Comparison of ENCODE assay signal across 8 cellular contexts in the genomic region with DNA sequence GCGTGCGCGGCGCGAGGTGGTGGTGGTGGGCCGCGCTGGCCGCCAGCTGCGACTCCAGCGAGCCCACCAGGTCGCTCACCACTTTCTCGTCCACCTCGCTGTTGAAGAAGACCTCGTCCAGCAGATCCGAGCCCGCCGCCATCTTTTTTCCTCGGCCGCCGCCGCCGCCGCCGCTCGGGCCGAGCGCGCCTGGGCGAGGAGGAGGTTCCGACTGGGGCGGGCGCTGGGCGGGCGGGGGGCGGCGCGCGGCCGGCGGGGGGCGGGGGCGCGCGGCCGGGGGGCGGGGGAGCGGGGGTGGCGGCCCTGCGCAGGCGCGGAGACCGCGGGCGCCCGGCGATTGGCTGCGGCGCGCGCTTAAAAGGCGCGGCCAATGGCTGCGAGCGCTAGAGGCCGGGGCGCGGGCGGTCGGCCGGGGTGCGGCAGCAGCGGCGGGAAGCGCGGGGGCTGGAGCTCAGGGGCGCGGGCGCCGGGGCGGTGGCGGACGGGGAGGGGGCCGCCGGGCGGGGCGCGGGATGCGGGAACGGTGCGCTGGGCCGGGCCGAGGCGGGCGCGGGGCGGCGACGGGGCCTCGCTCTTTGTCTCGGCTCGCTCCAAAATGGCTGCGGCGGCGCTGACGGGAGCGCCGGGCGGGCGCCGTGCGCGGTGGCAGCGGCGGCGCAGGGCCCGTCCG. TPM values are rescaled to one million over a fixed set of nuclear protein-coding genes. Genes with fewer than 3 reads are reported as not detected.
DNase-seq lines count a peak whose midpoint lies in the region; ATAC-seq and TF ChIP-seq lines count a peak whose summit lies in the region.

A gene with protein sequence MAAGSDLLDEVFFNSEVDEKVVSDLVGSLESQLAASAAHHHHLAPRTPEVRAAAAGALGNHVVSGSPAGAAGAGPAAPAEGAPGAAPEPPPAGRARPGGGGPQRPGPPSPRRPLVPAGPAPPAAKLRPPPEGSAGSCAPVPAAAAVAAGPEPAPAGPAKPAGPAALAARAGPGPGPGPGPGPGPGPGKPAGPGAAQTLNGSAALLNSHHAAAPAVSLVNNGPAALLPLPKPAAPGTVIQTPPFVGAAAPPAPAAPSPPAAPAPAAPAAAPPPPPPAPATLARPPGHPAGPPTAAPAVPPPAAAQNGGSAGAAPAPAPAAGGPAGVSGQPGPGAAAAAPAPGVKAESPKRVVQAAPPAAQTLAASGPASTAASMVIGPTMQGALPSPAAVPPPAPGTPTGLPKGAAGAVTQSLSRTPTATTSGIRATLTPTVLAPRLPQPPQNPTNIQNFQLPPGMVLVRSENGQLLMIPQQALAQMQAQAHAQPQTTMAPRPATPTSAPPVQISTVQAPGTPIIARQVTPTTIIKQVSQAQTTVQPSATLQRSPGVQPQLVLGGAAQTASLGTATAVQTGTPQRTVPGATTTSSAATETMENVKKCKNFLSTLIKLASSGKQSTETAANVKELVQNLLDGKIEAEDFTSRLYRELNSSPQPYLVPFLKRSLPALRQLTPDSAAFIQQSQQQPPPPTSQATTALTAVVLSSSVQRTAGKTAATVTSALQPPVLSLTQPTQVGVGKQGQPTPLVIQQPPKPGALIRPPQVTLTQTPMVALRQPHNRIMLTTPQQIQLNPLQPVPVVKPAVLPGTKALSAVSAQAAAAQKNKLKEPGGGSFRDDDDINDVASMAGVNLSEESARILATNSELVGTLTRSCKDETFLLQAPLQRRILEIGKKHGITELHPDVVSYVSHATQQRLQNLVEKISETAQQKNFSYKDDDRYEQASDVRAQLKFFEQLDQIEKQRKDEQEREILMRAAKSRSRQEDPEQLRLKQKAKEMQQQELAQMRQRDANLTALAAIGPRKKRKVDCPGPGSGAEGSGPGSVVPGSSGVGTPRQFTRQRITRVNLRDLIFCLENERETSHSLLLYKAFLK (minus strand): TSS at position 213 of the 670 bp plus-strand sequence. CDS start 71 bp downstream, at position 142.

- H3K36me3 Mint-ChIP-seq in CD4-positive, alpha-beta T cell (ENCODE audit: low read depth), result peaks cover 19% of the 10 kb centered on the region
- H3K36me3 Mint-ChIP-seq in endothelial cell (ENCODE audit: low read depth, unreplicated experiment), result peaks cover 16% of the 10 kb centered on the region

- DNase-seq in CD4-positive, alpha-beta T cell, result peak; percentile 58 to 84 (median 75)
- DNase-seq in NT2/D1 (ENCODE audit: low read depth, low spot score) (no peak), endothelial cell (ENCODE audit: low spot score) (peak; percentile 86), midbrain (lab: John Stamatoyannopoulos, UW) (peak; percentile 88)
- peak; percentile 38 for DNase-seq in activated CD8-positive, alpha-beta memory T cell treated with anti-CD3 and anti-CD28 coated beads, Interleukin-2, amount 50 U/mL, for 1 hour (ENCODE audit: extremely low read depth)
- DNase-seq in stimulated activated CD8-positive, alpha-beta memory T cell treated with anti-CD3 and anti-CD28 coated beads, Interleukin-2, amount 100 ng/mL, for 1 hour (ENCODE audit: low read depth in 2 of 2), result peak; percentile 65 to 70

- CTCF ChIA-PET in CD4-positive, alpha-beta T cell (lab: Charles Lee), result interaction anchor here (0.6 to 1.5 kb wide), 2 partner anchors 36 to 56 kb away, joined by 3 to 6 read pairs; no protein-coding TSS in a partner anchor

- H3K27ac ChIP-seq in CD4-positive, alpha-beta T cell (ENCODE audit: low read depth, low read length), result peak within 1 kb of the TSS; percentile 70

- peaks cover 14% of the 10 kb centered on the region for H3K4me1 ChIP-seq in NT2/D1 (ENCODE audit: insufficient read depth, insufficient read length)

- peaks cover 27% of the 10 kb centered on the region for H3K36me3 ChIP-seq in NT2/D1 (ENCODE audit: insufficient read depth, insufficient read length, low read length)

- peak within 1 kb of the TSS; percentile 70 for H3K4me3 ChIP-seq in NT2/D1 (ENCODE audit: insufficient read length, low read depth)

- peaks cover 51% of the 10 kb centered on the region for H3K4me1 Mint-ChIP-seq in CD4-positive, alpha-beta T cell (ENCODE audit: low read depth)
- peaks cover 17% of the 10 kb centered on the region for H3K4me1 Mint-ChIP-seq in endothelial cell (ENCODE audit: unreplicated experiment)

- POLR2A ChIA-PET in CD4-positive, alpha-beta T cell (lab: Charles Lee), result interaction anchor here (0.9 to 6.1 kb wide), 17 partner anchors 12 to 728 kb away, joined by 3 to 149 read pairs (median 6); partner anchors contain the start of genes LSM14B, MTG2, OSBPL2 and PSMA7

- peak within 1 kb of the TSS; percentile 98 for H3K27ac Mint-ChIP-seq in CD4-positive, alpha-beta T cell
- peak within 1 kb of the TSS; percentile 95 for H3K27ac Mint-ChIP-seq in endothelial cell (ENCODE audit: unreplicated experiment)

- peak; percentile 74 for ATAC-seq in CD4-positive, alpha-beta T cell (ENCODE audit: poor library complexity)
- peak; percentile 80 for ATAC-seq in GM19397 (IDR thresholded peaks at IDR 0.05; ENCODE audit: unreplicated experiment)
- ATAC-seq in HG03565 (IDR thresholded peaks at IDR 0.05; ENCODE audit: unreplicated experiment), result peak; percentile 62

- H3K4me3 Mint-ChIP-seq in CD4-positive, alpha-beta T cell, result peak within 1 kb of the TSS; percentile 96
- peak within 1 kb of the TSS; percentile 95 for H3K4me3 Mint-ChIP-seq in endothelial cell (ENCODE audit: unreplicated experiment)

- intact Hi-C loops in CD4-positive, alpha-beta T cell (cut with DNase I, micrococcal nuclease), result loop anchor here (1.0 to 10.0 kb wide), 10 partner anchors 35 to 239 kb away; partner anchors contain the start of genes LSM14B (in 1 of the 2), PSMA7 (in 1 of the 2) and SS18L1 (in 1 of the 2)

- H3K27me3 ChIP-seq in CD4-positive, alpha-beta T cell (ENCODE audit: control insufficient read depth, insufficient read depth, low read length), result no peaks in the 10 kb centered on the region
- no peaks in the 10 kb centered on the region for H3K27me3 ChIP-seq in NT2/D1 (ENCODE audit: insufficient read depth, insufficient read length)

- H3K9me3 ChIP-seq in CD4-positive, alpha-beta T cell (ENCODE audit: control insufficient read depth, low read length), result no peaks in the 10 kb centered on the region
- H3K9me3 ChIP-seq in NT2/D1 (ENCODE audit: insufficient read depth, low read length), result no peaks in the 10 kb centered on the region

- peak within 1 kb of the TSS; percentile 90 for H3K9ac ChIP-seq in NT2/D1 (ENCODE audit: insufficient read length, low read depth)

- no peak for TF ChIP-seq CTCF in CD4-positive, alpha-beta T cell (IDR thresholded peaks at IDR 0.05)
- TF ChIP-seq CTCF in endothelial cell (IDR thresholded peaks at IDR 0.05; ENCODE audit: unreplicated experiment), result no peak

- H3K9me3 Mint-ChIP-seq in CD4-positive, alpha-beta T cell, result no peaks in the 10 kb centered on the region
- no peaks in the 10 kb centered on the region for H3K9me3 Mint-ChIP-seq in endothelial cell (ENCODE audit: unreplicated experiment)

- no peaks in the 10 kb centered on the region for H3K27me3 Mint-ChIP-seq in CD4-positive, alpha-beta T cell
- peaks cover 27% of the 10 kb centered on the region for H3K27me3 Mint-ChIP-seq in endothelial cell (ENCODE audit: unreplicated experiment)

RNA-seq across cellular contexts. Expression of the gene that starts here (rescaled TPM):
- total RNA-seq in CD4-positive, alpha-beta T cell, result 10 to 100 TPM; 11.1 to 12.5 TPM
- total RNA-seq in endothelial cell (ENCODE audit: unreplicated experiment), result 14.2 TPM
